1 cellular context compared by ENCODE assay signal in genomic region chr7:83105948-83106347, GRCh38.
TF ChIP-seq lines count a peak whose summit lies in the region.

No MANE protein-coding gene starts in this region.

TF ChIP-seq in SK-N-SH, 30 proteins besides CTCF, POLR2A, EP300 and RAD21 (continued from another document):
- TF ChIP-seq ZBTB33 (IDR thresholded peaks at IDR 0.05; ENCODE audit: borderline replicate concordance, low read depth): no peak
- no peak for TF ChIP-seq MXI1 (IDR thresholded peaks at IDR 0.05; ENCODE audit: low read depth, low read length)
- no peak for TF ChIP-seq GABPA (IDR thresholded peaks at IDR 0.05; ENCODE audit: low read depth)
- TF ChIP-seq PBX3 (IDR thresholded peaks at IDR 0.05): no peak
